In the genomic region with DNA sequence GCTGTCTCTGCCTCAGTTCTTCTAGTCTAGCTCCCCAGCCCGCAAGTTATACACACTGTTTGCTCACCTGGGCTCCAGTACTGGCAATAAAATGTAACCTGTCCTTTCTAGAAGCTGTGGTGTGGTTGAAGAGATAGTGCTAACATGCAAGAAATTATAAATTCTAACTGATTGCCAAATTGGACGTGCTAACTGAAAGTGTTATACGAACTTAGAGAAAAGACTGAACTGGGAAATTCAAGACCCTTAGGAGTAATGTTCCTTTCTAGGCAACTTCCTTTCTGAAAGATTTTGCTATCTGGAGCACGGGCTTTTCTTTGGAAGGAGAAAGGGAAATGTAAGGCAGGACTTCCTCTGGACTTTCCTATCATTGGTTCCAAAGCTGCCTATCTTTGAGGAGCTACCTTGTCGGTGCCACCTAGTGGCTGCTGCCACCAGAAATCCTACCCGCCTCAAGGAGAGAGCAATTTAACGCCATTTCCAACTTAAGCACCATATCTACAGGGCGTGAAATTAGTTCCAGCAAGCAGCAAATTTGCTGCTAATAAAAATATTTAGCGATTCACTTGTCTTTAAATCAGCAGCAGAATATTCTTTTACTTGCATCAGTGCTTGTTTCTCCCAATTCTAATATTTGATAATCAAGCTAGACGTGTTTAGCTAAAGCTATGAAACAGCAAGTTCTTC, we compare ENCODE assay signal across 8 cellular contexts. TPM values are rescaled to one million over a fixed set of nuclear protein-coding genes. Genes with fewer than 3 reads are reported as not detected.
A peak's percentile ranks its signal among the peaks of the same experiment; 100 is the strongest.
DNase-seq lines count a peak whose midpoint lies in the region; ATAC-seq and TF ChIP-seq lines count a peak whose summit lies in the region.

No MANE protein-coding gene starts in this region.

- peak; percentile 40 to 73 for DNase-seq in NCI-H524 (lab: John Stamatoyannopoulos, UW)
- no peak for DNase-seq in NCI-H524 treated with DMSO at 0.1 percent for 48 hours (lab: John Stamatoyannopoulos, UW)
- peak; percentile 31 for DNase-seq in NCI-H2081 treated with DMSO at 0.1 percent for 48 hours (lab: John Stamatoyannopoulos, UW)
- peak; percentile 39 for DNase-seq in activated T-cell treated with anti-CD3 and anti-CD28 coated beads for 48 hours (ENCODE audit: low read depth)
- DNase-seq in glutamatergic neuron = peak; percentile 52
- DNase-seq in putamen (ENCODE audit: low spot score) = peak; percentile 41
- no peak for DNase-seq in NCI-H345 treated with DMSO at 0.1 percent for 48 hours (lab: John Stamatoyannopoulos, UW; ENCODE audit: unreplicated experiment)

- peaks cover 3% of the 10 kb centered on the region for H3K9me3 Mint-ChIP-seq in glutamatergic neuron (ENCODE audit: unreplicated experiment)

- no peak overlapping the region for H3K27ac Mint-ChIP-seq in glutamatergic neuron (ENCODE audit: unreplicated experiment)

- peak; percentile 38 for TF ChIP-seq CTCF in glutamatergic neuron (IDR thresholded peaks at IDR 0.05; ENCODE audit: partially characterized antibody, unreplicated experiment)

- no peaks in the 10 kb centered on the region for H3K36me3 Mint-ChIP-seq in glutamatergic neuron (ENCODE audit: unreplicated experiment)

- no peak overlapping the region for H3K4me3 Mint-ChIP-seq in glutamatergic neuron (ENCODE audit: unreplicated experiment)

- peaks cover 3% of the 10 kb centered on the region for H3K27me3 Mint-ChIP-seq in glutamatergic neuron (ENCODE audit: unreplicated experiment)

- peak; percentile 85 for ATAC-seq in HG02623 (IDR thresholded peaks at IDR 0.05; ENCODE audit: unreplicated experiment)

- H3K4me1 Mint-ChIP-seq in glutamatergic neuron (ENCODE audit: low read depth, unreplicated experiment) = no peaks in the 10 kb centered on the region

RNA-seq across cellular contexts. Expression of gene TMEM218, which starts 12.7 kb away (rescaled TPM):
- 15.8 TPM for total RNA-seq in glutamatergic neuron (ENCODE audit: unreplicated experiment)

RNA-seq across cellular contexts. Expression of gene PKNOX2, which starts 40.5 kb away (rescaled TPM):
- 8.7 TPM for total RNA-seq in glutamatergic neuron (ENCODE audit: unreplicated experiment)

Comparison
In these comparisons a context has a peak if more than half of its experiments do, and no peak if none do; other contexts are left out.
1. DNase-seq: peak in NCI-H524 (2 of 2), NCI-H2081 treated with DMSO at 0.1 percent for 48 hours (single experiment), activated T-cell treated with anti-CD3 and anti-CD28 coated beads for 48 hours (single experiment), glutamatergic neuron (single experiment) and putamen (single experiment); none in NCI-H524 treated with DMSO at 0.1 percent for 48 hours (single experiment) and NCI-H345 treated with DMSO at 0.1 percent for 48 hours (single experiment).